In the genomic region with DNA sequence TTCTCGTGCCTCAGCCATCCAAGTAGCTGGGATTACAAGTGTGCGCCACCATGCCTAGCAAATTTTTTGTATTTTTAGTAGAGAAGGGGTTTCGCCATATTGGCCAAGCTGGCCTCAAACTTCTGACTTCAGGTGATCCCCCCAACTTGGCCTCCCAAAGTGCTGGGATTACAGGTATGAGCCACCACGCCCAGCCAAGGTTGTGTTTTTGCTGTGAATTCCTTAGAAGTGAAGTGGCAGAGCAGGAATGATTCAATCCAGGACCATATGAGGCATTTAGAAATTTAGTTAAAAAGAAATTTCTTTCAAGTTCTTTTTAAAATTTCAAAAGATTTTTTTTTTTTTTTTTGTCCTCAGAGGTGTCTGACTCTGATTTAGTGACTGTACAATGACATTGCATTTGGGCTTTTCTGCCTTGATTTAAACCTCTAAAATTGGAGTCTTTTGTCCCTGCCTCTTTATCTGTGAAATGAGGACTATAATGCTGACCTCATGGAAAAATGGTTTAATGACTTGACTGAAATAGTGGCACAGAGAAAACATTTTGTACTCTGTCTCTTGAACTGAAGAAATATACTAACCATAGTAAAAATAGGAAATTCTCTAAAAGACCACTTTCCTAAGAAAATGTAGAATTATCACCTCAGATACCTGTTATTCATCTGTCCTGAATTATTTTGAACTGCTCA, we compare ENCODE assay signal across 25 cellular contexts. TPM values are rescaled to one million over a fixed set of nuclear protein-coding genes. Genes with fewer than 3 reads are reported as not detected.
"Had no signal": no experiment of that assay in that cellular context is flagged by ENCODE, and none has a peak within 500 bp of the region (broad histone marks: within the 10 kb centered on the region; RNA-seq: fewer than 3 reads in every experiment).

No MANE protein-coding gene starts in this region.

- H3K27ac Mint-ChIP-seq: activated CD8-positive, alpha-beta memory T cell treated with anti-CD3 and anti-CD28 coated beads, Interleukin-2, amount 10 ng/mL, durations not matched to agents 7 days and 5 days; activated CD8-positive, alpha-beta T cell treated with anti-CD3 and anti-CD28 coated beads for 36 hours; nephron had no signal

- H3K4me1 Mint-ChIP-seq: activated CD8-positive, alpha-beta memory T cell treated with anti-CD3 and anti-CD28 coated beads, Interleukin-2, amount 10 ng/mL, durations not matched to agents 7 days and 5 days; nephron had no signal

- ATAC-seq: activated CD4-positive, CD25-positive, alpha-beta regulatory T cell treated with anti-CD3 and anti-CD28 coated beads, Interleukin-2, amount 50 U/mL, for 24 hours; activated CD8-positive, alpha-beta memory T cell treated with anti-CD3 and anti-CD28 coated beads, Interleukin-2, amount 10 ng/mL, durations not matched to agents 7 days and 5 days; activated CD8-positive, alpha-beta T cell treated with anti-CD3 and anti-CD28 coated beads for 36 hours; body of pancreas; esophagus mucosa; gastrocnemius medialis; left ventricle myocardium superior; psoas muscle; SK-N-SH treated with all-trans-retinoic acid at 6 μM for 48 hours had no signal

- H3K27me3 ChIP-seq: body of pancreas, gastrocnemius medialis, neutrophil, ovary, right atrium auricular region, upper lobe of left lung had no signal

- H3K9me3 Mint-ChIP-seq: activated CD8-positive, alpha-beta T cell treated with anti-CD3 and anti-CD28 coated beads for 36 hours; nephron had no signal

- H3K9me3 ChIP-seq: body of pancreas, gastrocnemius medialis, neutrophil, ovary, psoas muscle, right atrium auricular region, thoracic aorta, upper lobe of left lung had no signal

- H3K36me3 Mint-ChIP-seq: activated CD8-positive, alpha-beta memory T cell treated with anti-CD3 and anti-CD28 coated beads, Interleukin-2, amount 10 ng/mL, durations not matched to agents 7 days and 5 days had no signal

- H3K4me3 ChIP-seq: body of pancreas, gastrocnemius medialis, ovary, psoas muscle, right atrium auricular region, thoracic aorta, upper lobe of left lung had no signal

- H3K36me3 ChIP-seq: gastrocnemius medialis, neutrophil, ovary, right atrium auricular region, thoracic aorta, upper lobe of left lung had no signal

- H3K4me3 Mint-ChIP-seq: activated CD8-positive, alpha-beta memory T cell treated with anti-CD3 and anti-CD28 coated beads, Interleukin-2, amount 10 ng/mL, durations not matched to agents 7 days and 5 days; activated CD8-positive, alpha-beta T cell treated with anti-CD3 and anti-CD28 coated beads for 36 hours; nephron had no signal

- H3K4me1 ChIP-seq: gastrocnemius medialis, psoas muscle, right atrium auricular region had no signal

- H3K27ac ChIP-seq: body of pancreas, gastrocnemius medialis, neutrophil, ovary, psoas muscle, right atrium auricular region, thoracic aorta, upper lobe of left lung, VCaP had no signal

- H3K27me3 Mint-ChIP-seq: activated CD8-positive, alpha-beta memory T cell treated with anti-CD3 and anti-CD28 coated beads, Interleukin-2, amount 10 ng/mL, durations not matched to agents 7 days and 5 days; activated CD8-positive, alpha-beta T cell treated with anti-CD3 and anti-CD28 coated beads for 36 hours had no signal

- DNase-seq: activated CD8-positive, alpha-beta memory T cell treated with anti-CD3 and anti-CD28 coated beads, Interleukin-2, amount 10 ng/mL, durations not matched to agents 7 days and 5 days; activated CD8-positive, alpha-beta T cell treated with anti-CD3 and anti-CD28 coated beads for 36 hours; activated naive CD4-positive, alpha-beta T cell treated with anti-CD3 and anti-CD28 coated beads, Interleukin-2, amount 50 U/mL, for 16 hours; activated T-cell treated with anti-CD3 and anti-CD28 coated beads, Interleukin-2, amount 50 U/mL, for 1 hour; anterior cingulate cortex; body of pancreas; dermis blood vessel endothelial cell; effector CD8-positive, alpha-beta T cell; gastrocnemius medialis; hippocampal formation; left ventricle myocardium superior; ovary; psoas muscle; stimulated activated naive CD4-positive, alpha-beta T cell; upper lobe of left lung had no signal

RNA-seq across cellular contexts. Expression of a gene that starts 59.9 kb away (rescaled TPM):
- total RNA-seq: activated CD8-positive, alpha-beta memory T cell treated with anti-CD3 and anti-CD28 coated beads, Interleukin-2, amount 10 ng/mL, durations not matched to agents 7 days and 5 days; body of pancreas; cardiac septum; gastrocnemius medialis; left ventricle myocardium superior; right atrium auricular region; T-helper 2 cell treated with Interferon-gamma antibody and Interleukin-4, amounts not matched to agents 100 ng/mL and 5 ng/mL, for 36 hours; thoracic aorta had no signal
